Comparison of ENCODE assay signal across 1 cellular context in genomic region chr3:151312972-151313371, GRCh38.
TF ChIP-seq lines count a peak whose summit lies in the region.

No MANE protein-coding gene starts in this region.

TF ChIP-seq in WTC11, 78 proteins besides CTCF, POLR2A, EP300 and RAD21:
- TF ChIP-seq, protein P1, sequence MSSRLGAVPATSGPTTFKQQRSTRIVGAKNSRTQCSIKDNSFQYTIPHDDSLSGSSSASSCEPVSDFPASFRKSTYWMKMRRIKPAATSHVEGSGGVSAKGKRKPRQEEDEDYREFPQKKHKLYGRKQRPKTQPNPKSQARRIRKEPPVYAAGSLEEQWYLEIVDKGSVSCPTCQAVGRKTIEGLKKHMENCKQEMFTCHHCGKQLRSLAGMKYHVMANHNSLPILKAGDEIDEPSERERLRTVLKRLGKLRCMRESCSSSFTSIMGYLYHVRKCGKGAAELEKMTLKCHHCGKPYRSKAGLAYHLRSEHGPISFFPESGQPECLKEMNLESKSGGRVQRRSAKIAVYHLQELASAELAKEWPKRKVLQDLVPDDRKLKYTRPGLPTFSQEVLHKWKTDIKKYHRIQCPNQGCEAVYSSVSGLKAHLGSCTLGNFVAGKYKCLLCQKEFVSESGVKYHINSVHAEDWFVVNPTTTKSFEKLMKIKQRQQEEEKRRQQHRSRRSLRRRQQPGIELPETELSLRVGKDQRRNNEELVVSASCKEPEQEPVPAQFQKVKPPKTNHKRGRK (CRISPR knock-in tag; IDR thresholded peaks at IDR 0.05; ENCODE audit: borderline replicate concordance) = no peak
- TF ChIP-seq SP1 (CRISPR knock-in tag; conservative IDR thresholded peaks at IDR 0.05) (no peak), MXD4 (CRISPR knock-in tag; IDR thresholded peaks at IDR 0.05; ENCODE audit: borderline replicate concordance) (no peak)
- TF ChIP-seq, protein P2, sequence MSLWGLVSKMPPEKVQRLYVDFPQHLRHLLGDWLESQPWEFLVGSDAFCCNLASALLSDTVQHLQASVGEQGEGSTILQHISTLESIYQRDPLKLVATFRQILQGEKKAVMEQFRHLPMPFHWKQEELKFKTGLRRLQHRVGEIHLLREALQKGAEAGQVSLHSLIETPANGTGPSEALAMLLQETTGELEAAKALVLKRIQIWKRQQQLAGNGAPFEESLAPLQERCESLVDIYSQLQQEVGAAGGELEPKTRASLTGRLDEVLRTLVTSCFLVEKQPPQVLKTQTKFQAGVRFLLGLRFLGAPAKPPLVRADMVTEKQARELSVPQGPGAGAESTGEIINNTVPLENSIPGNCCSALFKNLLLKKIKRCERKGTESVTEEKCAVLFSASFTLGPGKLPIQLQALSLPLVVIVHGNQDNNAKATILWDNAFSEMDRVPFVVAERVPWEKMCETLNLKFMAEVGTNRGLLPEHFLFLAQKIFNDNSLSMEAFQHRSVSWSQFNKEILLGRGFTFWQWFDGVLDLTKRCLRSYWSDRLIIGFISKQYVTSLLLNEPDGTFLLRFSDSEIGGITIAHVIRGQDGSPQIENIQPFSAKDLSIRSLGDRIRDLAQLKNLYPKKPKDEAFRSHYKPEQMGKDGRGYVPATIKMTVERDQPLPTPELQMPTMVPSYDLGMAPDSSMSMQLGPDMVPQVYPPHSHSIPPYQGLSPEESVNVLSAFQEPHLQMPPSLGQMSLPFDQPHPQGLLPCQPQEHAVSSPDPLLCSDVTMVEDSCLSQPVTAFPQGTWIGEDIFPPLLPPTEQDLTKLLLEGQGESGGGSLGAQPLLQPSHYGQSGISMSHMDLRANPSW (CRISPR knock-in tag; conservative IDR thresholded peaks at IDR 0.05; ENCODE audit: low read depth) = no peak
TF ChIP-seq in WTC11: peak in this region for 0.
